Comparison of ENCODE assay signal across 8 cellular contexts in genomic region chr11:49208006-49208721, GRCh38. TPM values are rescaled to one million over a fixed set of nuclear protein-coding genes. Genes with fewer than 3 reads are reported as not detected.
A peak's percentile ranks its signal among the peaks of the same experiment; 100 is the strongest.
DNase-seq lines count a peak whose midpoint lies in the region; ATAC-seq and TF ChIP-seq lines count a peak whose summit lies in the region.

TSS of gene FOLH1 (minus strand) at chr11:49208602. CDS start at chr11:49208409, 193 bp downstream.

- H3K4me3 ChIP-seq in KMS-11 (IDR thresholded peaks at IDR 0.05; ENCODE audit: insufficient read depth, low read depth, low read length) (no peak within 1 kb of the TSS), esophagus (ENCODE audit: low read depth in 1 of 2, low read length in 2 of 2) (peak within 1 kb of the TSS; percentile 41 to 62)

- H3K27ac ChIP-seq in C4-2B (peak within 1 kb of the TSS; percentile 100), KMS-11 (no peak within 1 kb of the TSS), esophagus (ENCODE audit: low read depth in 2 of 2, low read length in 1 of 2) (peak within 1 kb of the TSS; percentile 2 to 59)

- no peaks in the 10 kb centered on the region for H3K79me2 ChIP-seq in KMS-11 (ENCODE audit: insufficient read depth, low read depth)

- H4K20me1 ChIP-seq in KMS-11 (ENCODE audit: insufficient read depth): no peaks in the 10 kb centered on the region

- H3K27me3 ChIP-seq in KMS-11 (ENCODE audit: insufficient read depth, low read depth) (no peaks in the 10 kb centered on the region), esophagus (ENCODE audit: control insufficient read depth in 1 of 2, insufficient read depth in 2 of 2, low read length in 2 of 2) (no peaks in the 10 kb centered on the region)

- 3 to 4% methylated on average over 48 of the region's 48 CpGs for WGBS in esophagus, 2 donors

- TF ChIP-seq CTCF in C4-2B (conservative IDR thresholded peaks at IDR 0.05) (no peak), KMS-11 (conservative IDR thresholded peaks at IDR 0.05; ENCODE audit: low read depth, low read length) (no peak)

- peak within 1 kb of the TSS; percentile 90 for H2AFZ ChIP-seq in KMS-11 (ENCODE audit: low read depth)

- peak within 1 kb of the TSS; percentile 41; the same call in 1 of the 2 replicates for H3K9ac ChIP-seq in KMS-11

- DNase-seq in nucleus accumbens (lab: John Stamatoyannopoulos, UW) (peak in 36 of 56 donors; percentile 16 to 82 (median 39)), HCEC 1CT (no peak), NCI-H1092 treated with DMSO at 0.1 percent for 48 hours (lab: John Stamatoyannopoulos, UW) (no peak)
- DNase-seq in stimulated activated CD4-positive, alpha-beta T cell treated with anti-CD3 and anti-CD28 coated beads, Interleukin-15, amount 100 ng/mL, for 24 hours: no peak

- no peak for ATAC-seq in HG03342 (IDR thresholded peaks at IDR 0.05; ENCODE audit: unreplicated experiment)

- H3K4me1 ChIP-seq in KMS-11 (ENCODE audit: low read depth, poor library complexity, severe bottlenecking) (no peaks in the 10 kb centered on the region), esophagus (ENCODE audit: control insufficient read depth in 2 of 2, insufficient read depth in 2 of 2, low read length in 1 of 2) (peaks cover 0 to 5% of the 10 kb centered on the region in 2 donors)

- H3K4me2 ChIP-seq in KMS-11: peak within 1 kb of the TSS; percentile 62

- no peaks in the 10 kb centered on the region for H3K9me3 ChIP-seq in esophagus (ENCODE audit: control insufficient read depth in 2 of 2, insufficient read depth in 1 of 2, low read depth in 1 of 2, low read length in 1 of 2)

- H3K36me3 ChIP-seq in KMS-11 (ENCODE audit: insufficient read depth) (no peaks in the 10 kb centered on the region), esophagus (ENCODE audit: control insufficient read depth in 2 of 2, insufficient read depth in 2 of 2, low read length in 1 of 2) (no peaks in the 10 kb centered on the region)

RNA-seq across cellular contexts. Expression of gene FOLH1, which starts in this region (rescaled TPM):
- polyA plus RNA-seq in esophagus: under 1 TPM; 0.65 to 0.86 TPM

Comparison
In these comparisons a context has a peak if more than half of its experiments do, and no peak if none do; other contexts are left out.
1. DNase-seq: peak in nucleus accumbens (36 of 56); none in stimulated activated CD4-positive, alpha-beta T cell treated with anti-CD3 and anti-CD28 coated beads, Interleukin-15, amount 100 ng/mL, for 24 hours (single experiment), HCEC 1CT (single experiment) and NCI-H1092 treated with DMSO at 0.1 percent for 48 hours (single experiment).